8 cellular contexts compared by ENCODE assay signal in the genomic region with DNA sequence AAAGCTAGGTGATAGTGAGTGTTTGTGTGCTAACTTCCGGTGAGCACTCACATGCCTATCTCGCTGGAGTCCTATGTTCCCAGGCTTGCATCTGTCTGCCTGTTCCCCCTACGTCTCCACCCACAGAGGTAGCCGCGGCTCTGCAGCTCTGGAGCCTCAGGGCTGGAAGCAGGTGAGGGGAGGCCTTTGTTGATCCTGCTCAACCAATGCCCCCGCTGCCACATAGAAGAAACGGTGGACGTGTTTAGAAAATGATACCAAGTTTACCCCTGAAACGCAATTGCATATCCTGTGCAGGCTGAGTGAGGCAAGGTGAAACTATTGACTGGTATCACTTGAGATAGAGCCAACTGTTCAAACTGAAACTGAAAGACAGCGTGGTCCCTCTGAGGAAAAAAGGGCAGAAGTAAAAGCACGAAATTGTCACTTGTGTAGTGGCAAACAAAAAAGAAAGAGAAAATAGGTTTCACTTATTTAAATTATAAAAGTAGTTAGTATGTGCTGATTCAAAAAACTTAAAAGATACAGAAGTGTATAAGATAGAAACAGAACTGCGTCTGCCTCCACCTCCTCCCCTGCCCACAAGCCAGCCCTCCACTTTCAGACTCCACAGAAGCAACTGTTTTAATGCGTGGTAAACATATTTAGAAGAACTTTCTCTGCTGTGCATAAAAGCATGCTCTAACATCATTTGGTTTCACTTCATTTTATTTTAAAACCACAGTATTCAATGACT. TPM values are rescaled to one million over a fixed set of nuclear protein-coding genes. Genes with fewer than 3 reads are reported as not detected.
DNase-seq lines count a peak whose midpoint lies in the region; ATAC-seq and TF ChIP-seq lines count a peak whose summit lies in the region.

No MANE protein-coding gene starts in this region.

- H3K27me3 Mint-ChIP-seq in GM23338 (ENCODE audit: insufficient read depth, low read depth, poor library complexity), result peaks cover 2% of the 10 kb centered on the region

- H3K4me1 ChIP-seq in GM23338 (ENCODE audit: insufficient read depth) (no peaks in the 10 kb centered on the region), neuronal stem cell (ENCODE audit: control insufficient read depth in 2 of 2, insufficient read depth in 1 of 2, low read depth in 1 of 2, low read length in 2 of 2) (peaks cover 0 to 6% of the 10 kb centered on the region in 2 donors), tibial artery (peaks cover 0 to 25% (median 7%) of the 10 kb centered on the region in 4 donors)

- H2BK5ac ChIP-seq in neuronal stem cell (ENCODE audit: low read length), result no peak overlapping the region

- H3K79me1 ChIP-seq in neuronal stem cell (ENCODE audit: low read depth, low read length), result no peaks in the 10 kb centered on the region

- ATAC-seq in GM23338 (no peak), left lobe of liver (peak; percentile 96)
- ATAC-seq in stimulated activated naive CD8-positive, alpha-beta T cell treated with anti-CD3 and anti-CD28 coated beads, Interleukin-15, Interleukin-2, amounts not matched to agents 100 U/mL and 50 U/mL, for 24 hours, result peak; percentile 87

- H3K4me3 Mint-ChIP-seq in GM23338, result no peak overlapping the region

- H2AFZ ChIP-seq in GM23338 (peak overlapping the region; percentile 59; the same call in 1 of the 2 replicates), neuronal stem cell (ENCODE audit: low read length) (no peak overlapping the region)

- H2AK5ac ChIP-seq in neuronal stem cell (ENCODE audit: low read depth, low read length), result no peak overlapping the region

- H3K27ac ChIP-seq in GM23338 (ENCODE audit: low read depth) (no peak overlapping the region), neuronal stem cell (replicated peaks; ENCODE audit: low read length) (no peak overlapping the region), tibial artery (peak overlapping the region in 1 of 2 donors; percentile 85)

- H3K4ac ChIP-seq in neuronal stem cell (ENCODE audit: low read length), result no peak overlapping the region

- H3K36me3 ChIP-seq in GM23338 (ENCODE audit: insufficient read depth), result no peaks in the 10 kb centered on the region
- no peaks in the 10 kb centered on the region for H3K36me3 ChIP-seq in neuronal stem cell (replicated peaks in 1 of 2; ENCODE audit: control insufficient read depth in 2 of 2, insufficient read depth in 2 of 2, low read length in 2 of 2)
- no peaks in the 10 kb centered on the region for H3K36me3 ChIP-seq in tibial artery

- H3K9me3 ChIP-seq in neuronal stem cell (replicated peaks in 1 of 2; ENCODE audit: control insufficient read depth in 2 of 2, insufficient read depth in 1 of 2, low read depth in 1 of 2, low read length in 2 of 2) (peaks cover 0 to 5% of the 10 kb centered on the region in 2 donors), tibial artery (no peaks in the 10 kb centered on the region)

- no peak overlapping the region for H4K8ac ChIP-seq in neuronal stem cell (ENCODE audit: low read depth, low read length)

- H2BK15ac ChIP-seq in neuronal stem cell (ENCODE audit: low read length), result no peak overlapping the region

- peaks cover 8% of the 10 kb centered on the region; the same call in 2 of the 3 replicates for H3K4me1 Mint-ChIP-seq in GM23338

- H3K27me3 ChIP-seq in GM23338 (ENCODE audit: insufficient read depth), result no peaks in the 10 kb centered on the region
- H3K27me3 ChIP-seq in neuronal stem cell (ENCODE audit: control insufficient read depth in 3 of 3, insufficient read depth in 3 of 3, low read depth in 1 of 3, low read length in 3 of 3), result no peaks in the 10 kb centered on the region
- no peaks in the 10 kb centered on the region for H3K27me3 ChIP-seq in tibial artery

- H3K9me3 Mint-ChIP-seq in GM23338, result peaks cover 9% of the 10 kb centered on the region

- no peak overlapping the region for H3K18ac ChIP-seq in neuronal stem cell (ENCODE audit: low read length)

- H3K4me3 ChIP-seq in GM23338 (no peak overlapping the region), neuronal stem cell (ENCODE audit: low read length in 2 of 2) (no peak overlapping the region), tibial artery (no peak overlapping the region)

- no peaks in the 10 kb centered on the region for H3K9me2 ChIP-seq in GM23338 (ENCODE audit: insufficient read depth)

- peak; percentile 80 for DNase-seq in GM13976 (ENCODE audit: low spot score)
- DNase-seq in GM23338 (ENCODE audit: low spot score), result no peak
- DNase-seq in MV-4-11 (lab: John Stamatoyannopoulos, UW), result peak; percentile 79
- DNase-seq in activated CD8-positive, alpha-beta memory T cell treated with anti-CD3 and anti-CD28 coated beads, Interleukin-2, amount 50 U/mL, for 24 hours (ENCODE audit: extremely low read depth), result peak; percentile 31
- peak; percentile 57 for DNase-seq in left lobe of liver (ENCODE audit: low spot score)
- peak; percentile 54 for DNase-seq in stimulated activated naive CD8-positive, alpha-beta T cell treated with anti-CD3 and anti-CD28 coated beads, Interleukin-15, Interleukin-2, amounts not matched to agents 100 U/mL and 50 U/mL, for 24 hours
- no peak for DNase-seq in neuronal stem cell (ENCODE audit: low spot score)
- DNase-seq in tibial artery, result no peak

- WGBS in neuronal stem cell (ENCODE audit: extremely low coverage in 2 of 2, insufficient read length in 2 of 2, insufficient replicate concordance in 1 of 2), 2 donors, result no CpG with 5 or more reads among the region's 13 CpGs

- TF ChIP-seq CTCF in GM13976 (IDR thresholded peaks at IDR 0.05; ENCODE audit: borderline replicate concordance, control extremely low read depth, extremely low read depth, insufficient read depth, missing control alignments), result no peak
- no peak for TF ChIP-seq CTCF in GM23338 (conservative IDR thresholded peaks at IDR 0.05; ENCODE audit: low read depth in 2 of 2)
- TF ChIP-seq CTCF in tibial artery (IDR thresholded peaks at IDR 0.05), result no peak

- H3K23ac ChIP-seq in neuronal stem cell (ENCODE audit: low read depth, low read length, poor library complexity), result no peak overlapping the region

- H3K9ac ChIP-seq in neuronal stem cell (ENCODE audit: low read depth, low read length, poor library complexity), result no peak overlapping the region

- H4K20me1 ChIP-seq in GM23338 (replicated peaks; ENCODE audit: insufficient read depth), result no peaks in the 10 kb centered on the region

- no peaks in the 10 kb centered on the region for H3K79me2 ChIP-seq in GM23338 (replicated peaks; ENCODE audit: insufficient read depth)

- H4K91ac ChIP-seq in neuronal stem cell (ENCODE audit: low read depth, low read length, poor library complexity), result no peak overlapping the region

- H3F3A ChIP-seq in GM23338 (replicated peaks; ENCODE audit: low read depth), result no peaks in the 10 kb centered on the region

- no peak overlapping the region for H2BK12ac ChIP-seq in neuronal stem cell (ENCODE audit: low read length)

- no peak overlapping the region for H3K14ac ChIP-seq in neuronal stem cell (ENCODE audit: low read length)

- in situ Hi-C loops in GM13976 (cut with MboI; ENCODE audit: low sequenced_read_pairs, unreplicated experiment), result no loop called here

- H2BK120ac ChIP-seq in neuronal stem cell (ENCODE audit: low read depth, low read length), result no peak overlapping the region

- no peak overlapping the region for H3K27ac Mint-ChIP-seq in GM23338

- H3K36me3 Mint-ChIP-seq in GM23338 (ENCODE audit: low read depth), result no peaks in the 10 kb centered on the region

- H3K4me2 ChIP-seq in GM23338 (no peak overlapping the region), neuronal stem cell (ENCODE audit: insufficient read depth, low read length, poor library complexity, severe bottlenecking) (no peak overlapping the region)

- intact Hi-C loops in tibial artery (cut with DNase I; ENCODE audit: low total_unique reads), result no loop called here

TF ChIP-seq in GM23338, 12 proteins besides CTCF, POLR2A, EP300 and RAD21 (continues in another document):
- TF ChIP-seq NANOG (IDR thresholded peaks at IDR 0.05; ENCODE audit: borderline replicate concordance) (no peak), REST (IDR thresholded peaks at IDR 0.05; ENCODE audit: unreplicated experiment) (no peak), POLR2AphosphoS5 (IDR thresholded peaks at IDR 0.05; ENCODE audit: low read depth) (no peak), EZH2 (IDR thresholded peaks at IDR 0.05; ENCODE audit: low read depth, unreplicated experiment) (no peak), CREB1 (CRISPR knock-in tag; IDR thresholded peaks at IDR 0.05; ENCODE audit: low read depth) (no peak), JUNB (IDR thresholded peaks at IDR 0.05; ENCODE audit: unreplicated experiment) (no peak)

RNA-seq across cellular contexts. Expression of gene ETS2, which starts 38.6 kb away (rescaled TPM):
- total RNA-seq in GM23338 (2014; rRNA removed; shearing (Covaris generic)), result 35.5 and 36.8 TPM in 2 replicates
- polyA plus RNA-seq in GM23338 (2016; fragmentation: Nextera tagmentation; extraction: Ambion mirVana), result 17.9 and 19.5 TPM in 2 replicates
- 40.9 TPM for total RNA-seq in left lobe of liver
- polyA plus RNA-seq in neuronal stem cell (2013, experiment 1 of 2), result 16.6 TPM
- polyA plus RNA-seq in neuronal stem cell (2013, experiment 2 of 2), result 16.6 TPM

Comparison
In these comparisons a context has a peak if more than half of its experiments do, and no peak if none do; other contexts are left out.
1. DNase-seq: peak in GM13976 (single experiment), MV-4-11 (single experiment), activated CD8-positive, alpha-beta memory T cell treated with anti-CD3 and anti-CD28 coated beads, Interleukin-2, amount 50 U/mL, for 24 hours (single experiment), left lobe of liver (single experiment) and stimulated activated naive CD8-positive, alpha-beta T cell treated with anti-CD3 and anti-CD28 coated beads, Interleukin-15, Interleukin-2, amounts not matched to agents 100 U/mL and 50 U/mL, for 24 hours (single experiment); none in GM23338 (single experiment), neuronal stem cell (single experiment) and tibial artery (0 of 2).